ENCODE assay signal across 8 cellular contexts in the genomic region with DNA sequence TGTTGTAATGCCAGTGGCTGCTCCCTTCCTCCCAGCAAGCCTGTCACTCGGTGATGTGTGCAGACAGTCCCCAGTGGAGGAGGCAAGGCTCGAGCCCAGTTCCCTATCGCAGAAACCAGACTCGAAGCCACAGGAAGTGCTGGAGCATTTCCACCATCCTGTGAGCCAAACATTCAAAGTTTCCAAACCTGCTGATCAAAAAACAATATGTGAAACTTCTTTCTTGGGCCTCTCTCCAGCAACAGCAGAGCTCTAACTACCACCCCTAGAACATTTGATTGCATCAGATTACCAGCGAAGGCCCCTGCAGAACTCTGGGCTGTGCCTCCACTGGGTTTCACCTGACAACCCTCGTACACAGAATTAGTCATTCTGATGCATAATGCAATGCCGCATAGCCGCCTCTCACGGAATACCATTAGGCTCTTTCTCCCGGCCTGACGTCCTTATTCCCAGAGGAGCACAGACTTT.
DNase-seq lines count a peak whose midpoint lies in the region; ATAC-seq, FAIRE-seq and TF ChIP-seq lines count a peak whose summit lies in the region.

No MANE protein-coding gene starts in this region.

- no peak overlapping the region for H3K9ac ChIP-seq in kidney (ENCODE audit: low read length in 2 of 2)

- H3K27me3 ChIP-seq in adrenal gland (no peaks in the 10 kb centered on the region), prostate gland (replicated peaks; ENCODE audit: insufficient read depth) (no peaks in the 10 kb centered on the region)

- WGBS in adrenal gland, 4 donors: 44 to 75% (median 52%) methylated on average over 10 to 11 of the region's 11 CpGs
- WGBS in prostate gland: 27% methylated on average over 11 of the region's 11 CpGs

- ATAC-seq in GM21447 (IDR thresholded peaks at IDR 0.05; ENCODE audit: unreplicated experiment): peak; percentile 36

- H3K9me3 ChIP-seq in adrenal gland (replicated peaks in 1 of 3) (no peaks in the 10 kb centered on the region), kidney (ENCODE audit: control insufficient read depth in 1 of 2, low read length in 2 of 2) (no peaks in the 10 kb centered on the region), prostate gland (no peaks in the 10 kb centered on the region)

- no peak for FAIRE-seq in kidney (lab: Jason Lieb, UNC)

- H3K4me1 ChIP-seq in adrenal gland (replicated peaks in 1 of 2) (peaks cover 7 to 24% of the 10 kb centered on the region in 2 donors), kidney (ENCODE audit: control insufficient read depth in 1 of 2, insufficient read depth in 1 of 2, low read depth in 1 of 2, low read length in 2 of 2) (peaks cover 0 to 5% of the 10 kb centered on the region in 2 donors), prostate gland (replicated peaks) (no peaks in the 10 kb centered on the region)

- peak; percentile 93 for DNase-seq in OCI-M1 (lab: John Stamatoyannopoulos, UW)
- DNase-seq in adrenal gland: peak; percentile 35 to 83 (median 65)
- peak; percentile 76 for DNase-seq in kidney
- DNase-seq in stimulated activated CD4-positive, alpha-beta T cell treated with anti-CD3 and anti-CD28 coated beads, Interleukin-2, amount 100 ng/mL, for 24 hours: peak; percentile 67 to 73
- no peak for DNase-seq in NCI-H1417 treated with DMSO at 0.1 percent for 48 hours (lab: John Stamatoyannopoulos, UW)
- no peak for DNase-seq in prostate gland (ENCODE audit: low spot score)
- no peak for DNase-seq in NCI-H2029 (lab: John Stamatoyannopoulos, UW)

- no peak overlapping the region for H3K4me3 ChIP-seq in adrenal gland
- no peak overlapping the region for H3K4me3 ChIP-seq in kidney (ENCODE audit: low read length in 2 of 2)
- no peak overlapping the region for H3K4me3 ChIP-seq in prostate gland

- TF ChIP-seq CTCF in adrenal gland (IDR thresholded peaks at IDR 0.05) (no peak), kidney (IDR thresholded peaks at IDR 0.05; ENCODE audit: borderline replicate concordance, extremely low read depth, insufficient read depth) (no peak), prostate gland (IDR thresholded peaks at IDR 0.05) (no peak)

- intact Hi-C loops in adrenal gland (cut with DNase I) (no loop called here), kidney (cut with DNase I) (no loop called here), prostate gland (cut with DNase I) (no loop called here)

- H3K27ac ChIP-seq in adrenal gland (peak overlapping the region in 2 of 5 donors; percentile 63 to 79), kidney (ENCODE audit: low read depth in 2 of 2, low read length in 2 of 2) (no peak overlapping the region), prostate gland (no peak overlapping the region)

- TF ChIP-seq POLR2A in adrenal gland (IDR thresholded peaks at IDR 0.05): no peak
- TF ChIP-seq POLR2A in prostate gland (IDR thresholded peaks at IDR 0.05): no peak

- H3K36me3 ChIP-seq in adrenal gland (replicated peaks in 1 of 2) (no peaks in the 10 kb centered on the region), kidney (ENCODE audit: control insufficient read depth in 1 of 2, insufficient read depth in 2 of 2, low read length in 2 of 2) (no peaks in the 10 kb centered on the region), prostate gland (no peaks in the 10 kb centered on the region)

Comparison
In these comparisons a context has a peak if more than half of its experiments do, and no peak if none do; other contexts are left out.
1. DNase-seq: peak in OCI-M1 (single experiment), adrenal gland (7 of 7), kidney (single experiment) and stimulated activated CD4-positive, alpha-beta T cell treated with anti-CD3 and anti-CD28 coated beads, Interleukin-2, amount 100 ng/mL, for 24 hours (2 of 2); none in NCI-H1417 treated with DMSO at 0.1 percent for 48 hours (single experiment), prostate gland (single experiment) and NCI-H2029 (single experiment).